ENCODE assay signal across 8 cellular contexts in the genomic region with DNA sequence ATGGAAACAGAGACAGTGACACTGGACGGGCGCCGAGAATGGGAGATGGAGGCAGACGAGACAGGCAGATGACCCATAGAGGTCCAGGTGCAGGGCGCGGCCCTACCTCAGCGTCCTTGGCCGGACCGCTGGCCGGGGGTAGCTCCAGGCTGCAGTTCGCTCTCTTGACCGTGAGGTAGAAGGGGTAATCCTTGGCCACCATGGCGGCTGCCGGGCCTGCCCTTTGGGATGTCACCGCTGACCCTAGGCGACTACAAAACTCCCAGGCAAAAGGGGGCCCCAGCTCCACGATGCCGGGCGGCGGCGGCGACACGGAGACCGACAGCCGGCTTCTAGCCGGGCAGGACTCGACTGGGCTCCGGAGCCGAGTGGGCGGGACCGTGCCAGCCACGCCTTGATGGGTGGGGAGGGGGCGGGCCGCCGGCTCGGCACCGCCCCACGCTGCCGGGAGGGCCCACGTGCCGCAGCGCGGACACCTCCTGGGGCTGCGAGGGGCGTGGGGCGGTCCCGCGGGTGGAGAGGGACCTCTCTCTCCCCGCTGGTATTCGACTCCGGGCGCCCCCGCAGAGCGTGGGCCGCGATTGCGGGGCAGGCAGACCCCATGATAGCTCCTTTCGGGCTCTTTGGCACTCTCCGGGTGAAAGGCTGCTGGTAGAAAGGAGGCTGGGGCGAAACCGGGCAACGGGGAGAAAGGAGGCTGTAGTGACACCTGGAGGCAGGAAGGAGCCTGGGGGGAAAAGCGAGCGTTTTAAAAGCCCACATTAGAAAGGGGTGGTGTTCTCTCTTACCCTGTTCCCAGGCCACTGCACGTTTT. TPM values are rescaled to one million over a fixed set of nuclear protein-coding genes. Genes with fewer than 3 reads are reported as not detected.
DNase-seq lines count a peak whose midpoint lies in the region; ATAC-seq and TF ChIP-seq lines count a peak whose summit lies in the region.

A gene with protein sequence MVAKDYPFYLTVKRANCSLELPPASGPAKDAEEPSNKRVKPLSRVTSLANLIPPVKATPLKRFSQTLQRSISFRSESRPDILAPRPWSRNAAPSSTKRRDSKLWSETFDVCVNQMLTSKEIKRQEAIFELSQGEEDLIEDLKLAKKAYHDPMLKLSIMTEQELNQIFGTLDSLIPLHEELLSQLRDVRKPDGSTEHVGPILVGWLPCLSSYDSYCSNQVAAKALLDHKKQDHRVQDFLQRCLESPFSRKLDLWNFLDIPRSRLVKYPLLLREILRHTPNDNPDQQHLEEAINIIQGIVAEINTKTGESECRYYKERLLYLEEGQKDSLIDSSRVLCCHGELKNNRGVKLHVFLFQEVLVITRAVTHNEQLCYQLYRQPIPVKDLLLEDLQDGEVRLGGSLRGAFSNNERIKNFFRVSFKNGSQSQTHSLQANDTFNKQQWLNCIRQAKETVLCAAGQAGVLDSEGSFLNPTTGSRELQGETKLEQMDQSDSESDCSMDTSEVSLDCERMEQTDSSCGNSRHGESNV (minus strand): TSS at position 353 of the 814 bp plus-strand sequence. CDS start 151 bp downstream, at position 202.

- H3K4me1 Mint-ChIP-seq in chondrocyte (ENCODE audit: low read depth): peaks cover 19% of the 10 kb centered on the region

- no peaks in the 10 kb centered on the region for H3K9me3 Mint-ChIP-seq in chondrocyte (ENCODE audit: low read depth)

- ATAC-seq in GM18508 (IDR thresholded peaks at IDR 0.05; ENCODE audit: insufficient read depth, unreplicated experiment) (peak; percentile 59), HG02981 (IDR thresholded peaks at IDR 0.05; ENCODE audit: unreplicated experiment) (peak; percentile 82)

- no peaks in the 10 kb centered on the region for H3K27me3 Mint-ChIP-seq in chondrocyte (ENCODE audit: low read depth)

- peak; percentile 61 for TF ChIP-seq CTCF in 22Rv1 (IDR thresholded peaks at IDR 0.05)
- TF ChIP-seq CTCF in chondrocyte (IDR thresholded peaks at IDR 0.05): peak; percentile 70

- DNase-seq in NCI-H2227 treated with DMSO at 0.1 percent for 48 hours (lab: John Stamatoyannopoulos, UW): peak; percentile 60
- peak; percentile 81 to 82 for DNase-seq in activated CD4-positive, alpha-beta T cell treated with anti-CD3 and anti-CD28 coated beads for 24 hours (ENCODE audit: low read depth in 2 of 2)
- DNase-seq in chondrocyte (ENCODE audit: low spot score): peak; percentile 83
- DNase-seq in kidney glomerular epithelial cell (lab: John Stamatoyannopoulos, UW): peak; percentile 89
- peak; percentile 63 to 82 (median 80) for DNase-seq in stimulated activated CD4-positive, alpha-beta T cell treated with anti-CD3 and anti-CD28 coated beads, Interleukin-1b, Interleukin-23, amount 100 ng/mL, for 24 hours (ENCODE audit: low read depth in 4 of 4, low spot score in 1 of 4)

- no peaks in the 10 kb centered on the region for H3K36me3 Mint-ChIP-seq in chondrocyte (ENCODE audit: low read depth)

- H3K4me3 Mint-ChIP-seq in chondrocyte (ENCODE audit: unreplicated experiment): peak within 1 kb of the TSS; percentile 83

- peak within 1 kb of the TSS; percentile 24 for H3K27ac Mint-ChIP-seq in chondrocyte (ENCODE audit: unreplicated experiment)

- H3K27ac ChIP-seq in 22Rv1: no peak within 1 kb of the TSS; the same call in 1 of the 2 replicates

RNA-seq across cellular contexts. Expression of the gene that starts here (rescaled TPM):
- total RNA-seq in chondrocyte: 2.8 to 6.9 TPM (median 5.2 TPM) in 3 replicates
